8 cellular contexts compared by ENCODE assay signal in the genomic region with DNA sequence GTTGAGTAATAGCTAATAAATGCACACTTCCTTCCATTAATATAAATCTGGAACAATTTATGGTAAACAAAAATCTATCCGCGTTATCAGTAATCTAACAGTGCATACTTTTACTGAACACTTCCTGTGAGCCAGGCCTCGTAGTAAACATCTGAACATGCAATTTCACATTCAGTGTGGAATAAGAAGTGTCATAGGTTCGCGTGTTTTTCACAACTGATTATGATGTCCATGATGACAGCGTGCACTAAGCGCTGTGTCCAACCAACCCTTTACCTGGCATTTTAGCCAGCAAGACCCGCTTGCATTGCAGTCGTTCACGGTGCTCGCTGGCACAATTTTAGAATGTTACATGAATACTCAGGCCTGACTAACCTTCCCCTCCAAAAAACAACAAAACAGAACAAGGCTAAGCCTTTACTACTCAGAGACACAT. TPM values are rescaled to one million over a fixed set of nuclear protein-coding genes. Genes with fewer than 3 reads are reported as not detected.
DNase-seq lines count a peak whose midpoint lies in the region; ATAC-seq and TF ChIP-seq lines count a peak whose summit lies in the region.

No MANE protein-coding gene starts in this region.

- peak; percentile 5 for ATAC-seq in activated CD8-positive, alpha-beta memory T cell treated with anti-CD3 and anti-CD28 coated beads, Interleukin-2, amount 10 ng/mL, durations not matched to agents 7 days and 5 days
- no peak for ATAC-seq in activated naive CD8-positive, alpha-beta T cell treated with anti-CD3 and anti-CD28 coated beads, Interleukin-2, amount 10 ng/mL, durations not matched to agents 7 days and 5 days (ENCODE audit: low read depth)
- ATAC-seq in GM19455 (IDR thresholded peaks at IDR 0.05; ENCODE audit: unreplicated experiment) (no peak), HG02884 (IDR thresholded peaks at IDR 0.05; ENCODE audit: unreplicated experiment) (no peak)

- CTCF ChIA-PET in activated CD8-positive, alpha-beta memory T cell treated with anti-CD3 and anti-CD28 coated beads, Interleukin-2, amount 10 ng/mL, durations not matched to agents 7 days and 5 days (lab: Charles Lee) = interaction anchor here (0.8 to 4.1 kb wide), 12 partner anchors 9 to 204 kb away, joined by 3 to 20 read pairs (median 3); no protein-coding TSS in a partner anchor

- H3K27me3 ChIP-seq in kidney epithelial cell (ENCODE audit: control insufficient read depth, insufficient read depth, low read length) (no peaks in the 10 kb centered on the region), tibial artery (no peaks in the 10 kb centered on the region)

- DNase-seq in activated CD8-positive, alpha-beta memory T cell treated with anti-CD3 and anti-CD28 coated beads, Interleukin-2, amount 10 ng/mL, durations not matched to agents 7 days and 5 days = no peak
- no peak for DNase-seq in activated CD8-positive, alpha-beta memory T cell treated with anti-CD3 and anti-CD28 coated beads for 24 hours
- no peak for DNase-seq in activated naive CD8-positive, alpha-beta T cell treated with anti-CD3 and anti-CD28 coated beads, Interleukin-2, amount 10 ng/mL, durations not matched to agents 7 days and 5 days
- DNase-seq in kidney epithelial cell (ENCODE audit: low read depth) (no peak), tibial artery (no peak)
- no peak for DNase-seq in activated effector memory CD4-positive, alpha-beta T cell treated with Interleukin-2 at 50 U/mL for 16 hours

- H3K27ac ChIP-seq in tibial artery = peak overlapping the region; percentile 97 to 99

- H3K4me1 Mint-ChIP-seq in activated CD8-positive, alpha-beta memory T cell treated with anti-CD3 and anti-CD28 coated beads, Interleukin-2, amount 10 ng/mL, durations not matched to agents 7 days and 5 days = peaks cover 19% of the 10 kb centered on the region
- H3K4me1 Mint-ChIP-seq in activated naive CD8-positive, alpha-beta T cell treated with anti-CD3 and anti-CD28 coated beads, Interleukin-2, amount 10 ng/mL, durations not matched to agents 7 days and 5 days = peaks cover 21% of the 10 kb centered on the region

- H3K9me3 ChIP-seq in tibial artery = no peaks in the 10 kb centered on the region

- peaks cover 27% of the 10 kb centered on the region for H3K36me3 Mint-ChIP-seq in activated CD8-positive, alpha-beta memory T cell treated with anti-CD3 and anti-CD28 coated beads, Interleukin-2, amount 10 ng/mL, durations not matched to agents 7 days and 5 days
- peaks cover 12% of the 10 kb centered on the region for H3K36me3 Mint-ChIP-seq in activated naive CD8-positive, alpha-beta T cell treated with anti-CD3 and anti-CD28 coated beads, Interleukin-2, amount 10 ng/mL, durations not matched to agents 7 days and 5 days

- peak overlapping the region; percentile 95 for H3K27ac Mint-ChIP-seq in activated CD8-positive, alpha-beta memory T cell treated with anti-CD3 and anti-CD28 coated beads, Interleukin-2, amount 10 ng/mL, durations not matched to agents 7 days and 5 days
- peak overlapping the region; percentile 97 for H3K27ac Mint-ChIP-seq in activated naive CD8-positive, alpha-beta T cell treated with anti-CD3 and anti-CD28 coated beads, Interleukin-2, amount 10 ng/mL, durations not matched to agents 7 days and 5 days

- H3K27me3 Mint-ChIP-seq in activated CD8-positive, alpha-beta memory T cell treated with anti-CD3 and anti-CD28 coated beads, Interleukin-2, amount 10 ng/mL, durations not matched to agents 7 days and 5 days = no peaks in the 10 kb centered on the region
- no peaks in the 10 kb centered on the region for H3K27me3 Mint-ChIP-seq in activated naive CD8-positive, alpha-beta T cell treated with anti-CD3 and anti-CD28 coated beads, Interleukin-2, amount 10 ng/mL, durations not matched to agents 7 days and 5 days

- peak overlapping the region; percentile 96 for H3K4me3 Mint-ChIP-seq in activated CD8-positive, alpha-beta memory T cell treated with anti-CD3 and anti-CD28 coated beads, Interleukin-2, amount 10 ng/mL, durations not matched to agents 7 days and 5 days
- H3K4me3 Mint-ChIP-seq in activated naive CD8-positive, alpha-beta T cell treated with anti-CD3 and anti-CD28 coated beads, Interleukin-2, amount 10 ng/mL, durations not matched to agents 7 days and 5 days = peak overlapping the region; percentile 96

- H3K9me3 Mint-ChIP-seq in activated CD8-positive, alpha-beta memory T cell treated with anti-CD3 and anti-CD28 coated beads, Interleukin-2, amount 10 ng/mL, durations not matched to agents 7 days and 5 days (ENCODE audit: low read depth) = no peaks in the 10 kb centered on the region
- H3K9me3 Mint-ChIP-seq in activated naive CD8-positive, alpha-beta T cell treated with anti-CD3 and anti-CD28 coated beads, Interleukin-2, amount 10 ng/mL, durations not matched to agents 7 days and 5 days = no peaks in the 10 kb centered on the region

- POLR2A ChIA-PET in activated naive CD8-positive, alpha-beta T cell treated with anti-CD3 and anti-CD28 coated beads, Interleukin-2, amount 10 ng/mL, durations not matched to agents 7 days and 5 days (lab: Charles Lee) = interaction anchor here (0.8 to 3.8 kb wide), 7 partner anchors 31 to 221 kb away, joined by 3 to 20 read pairs (median 5); a partner anchor contains a TSS

- no peak for TF ChIP-seq CTCF in kidney epithelial cell (IDR thresholded peaks at IDR 0.05; ENCODE audit: insufficient read depth, low read length, poor library complexity, severe bottlenecking)
- no peak for TF ChIP-seq CTCF in tibial artery (IDR thresholded peaks at IDR 0.05)

- H3K4me3 ChIP-seq in kidney epithelial cell (ENCODE audit: low read depth, low read length) = peak overlapping the region; percentile 69
- peak overlapping the region; percentile 91 to 98 for H3K4me3 ChIP-seq in tibial artery

- H3K36me3 ChIP-seq in kidney epithelial cell (ENCODE audit: control insufficient read depth, insufficient read depth, low read length) = no peaks in the 10 kb centered on the region
- H3K36me3 ChIP-seq in tibial artery = peaks cover 0 to 8% (median 0%) of the 10 kb centered on the region in 3 donors

- intact Hi-C loops in tibial artery (cut with DNase I; ENCODE audit: low total_unique reads) = loop anchor here (5.0 kb wide), 1 partner anchor 70 kb away; a partner anchor contains a TSS

- H3K4me1 ChIP-seq in tibial artery = peaks cover 0 to 25% (median 11%) of the 10 kb centered on the region in 4 donors

RNA-seq across cellular contexts. Expression of a gene that starts 2.1 kb away (rescaled TPM):
- 10 to 100 TPM; 27.1 to 36.6 TPM for total RNA-seq in activated CD8-positive, alpha-beta memory T cell treated with anti-CD3 and anti-CD28 coated beads, Interleukin-2, amount 10 ng/mL, durations not matched to agents 7 days and 5 days
- total RNA-seq in activated naive CD8-positive, alpha-beta T cell treated with anti-CD3 and anti-CD28 coated beads, Interleukin-2, amount 10 ng/mL, durations not matched to agents 7 days and 5 days = 10 to 100 TPM; 32.1 to 34.9 TPM
- total RNA-seq in kidney epithelial cell = 31.0 and 31.8 TPM in 2 replicates
